22 cellular contexts compared by ENCODE assay signal in the genomic region with DNA sequence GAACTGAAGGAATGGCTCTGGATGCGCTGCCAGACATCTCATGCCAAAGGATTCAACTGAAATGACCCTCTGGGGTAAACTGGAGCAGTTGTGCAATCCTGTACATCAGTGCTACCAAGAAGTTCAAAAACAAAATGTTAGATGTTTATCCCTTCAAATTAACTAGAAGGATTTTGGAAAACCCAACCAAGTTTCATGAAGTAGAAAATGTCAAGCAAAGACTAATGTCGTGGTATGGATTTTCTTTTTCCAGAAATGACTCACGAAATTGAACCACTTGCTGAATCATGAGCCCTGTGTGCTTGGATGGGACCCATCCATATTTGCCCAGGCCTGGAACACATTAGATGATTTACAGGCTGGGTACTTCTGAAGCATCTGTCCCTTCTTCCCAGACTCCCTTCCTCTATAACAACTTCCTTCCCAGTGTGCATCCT.
DNase-seq lines count a peak whose midpoint lies in the region; ATAC-seq and TF ChIP-seq lines count a peak whose summit lies in the region.
"Had no signal": no experiment of that assay in that cellular context is flagged by ENCODE, and none has a peak within 500 bp of the region (broad histone marks: within the 10 kb centered on the region; RNA-seq: fewer than 3 reads in every experiment).

No MANE protein-coding gene starts in this region.

- H3K27ac Mint-ChIP-seq in activated naive CD4-positive, alpha-beta T cell treated with anti-CD3 and anti-CD28 coated beads for 36 hours, result no peak overlapping the region
- H3K27ac Mint-ChIP-seq: activated B cell treated with CpG ODN at 0.5 μM for 24 hours; CD4-positive, alpha-beta T cell; stimulated activated naive B cell treated with anti-CD40 and anti-IgM and Interleukin-4, amounts not matched to agents 10 μg/mL and 1 μg/mL and 100 μg/mL, for 72 hours had no signal

- peaks cover 0 to 5% of the 10 kb centered on the region in 2 experiments for H3K27me3 ChIP-seq in mesenchymal stem cell (ENCODE audit: control insufficient read depth in 1 of 2, insufficient read depth in 1 of 2, low read length in 2 of 2)
- H3K27me3 ChIP-seq: left lung, right lobe of liver, SJSA1 had no signal

- no peak for ATAC-seq in HG02610 (IDR thresholded peaks at IDR 0.05; ENCODE audit: unreplicated experiment)
- ATAC-seq: activated T-cell treated with anti-CD3 and anti-CD28 coated beads, Interleukin-2, amount 50 U/mL, for 4 hours; HCT116; left lung; right lobe of liver; stimulated activated naive B cell treated with anti-CD40 and anti-IgM and Interleukin-4, amounts not matched to agents 10 μg/mL and 1 μg/mL and 100 μg/mL, for 72 hours had no signal

- H3K9ac ChIP-seq in mesenchymal stem cell (ENCODE audit: low read length), result no peak overlapping the region
- H3K9ac ChIP-seq: KMS-11 had no signal

- H4K8ac ChIP-seq in mesenchymal stem cell (ENCODE audit: low read length), result no peak overlapping the region

- H3K14ac ChIP-seq in mesenchymal stem cell (ENCODE audit: low read length in 2 of 2), result no peak overlapping the region

- no peaks in the 10 kb centered on the region for H3K27me3 Mint-ChIP-seq in activated naive CD4-positive, alpha-beta T cell treated with anti-CD3 and anti-CD28 coated beads for 36 hours (ENCODE audit: low read depth)
- H3K27me3 Mint-ChIP-seq: activated B cell treated with CpG ODN at 0.5 μM for 24 hours; CD4-positive, alpha-beta T cell; stimulated activated naive B cell treated with anti-CD40 and anti-IgM and Interleukin-4, amounts not matched to agents 10 μg/mL and 1 μg/mL and 100 μg/mL, for 72 hours had no signal

- H3K79me1 ChIP-seq in mesenchymal stem cell (replicated peaks; ENCODE audit: low read length, poor library complexity, severe bottlenecking), result no peaks in the 10 kb centered on the region

- peak; percentile 85 for DNase-seq in AG09319 (ENCODE audit: extremely low read depth, low read depth)
- DNase-seq in GM04504 (ENCODE audit: low read depth), result peak; percentile 67
- DNase-seq in astrocyte of the hippocampus (ENCODE audit: low read depth, low spot score), result peak; percentile 24
- DNase-seq in mesenchymal stem cell, result peak; percentile 18
- no peak for DNase-seq in LoVo (ENCODE audit: low spot score)
- no peak for DNase-seq in NCI-H2171 (lab: John Stamatoyannopoulos, UW)
- no peak for DNase-seq in activated naive CD4-positive, alpha-beta T cell treated with anti-CD3 and anti-CD28 coated beads for 36 hours
- DNase-seq: activated B cell treated with CpG ODN at 0.5 μM for 24 hours; activated CD4-positive, alpha-beta T cell treated with anti-CD3 and anti-CD28 coated beads, Interleukin-2, amount 50 U/mL, for 1 hour; activated T-cell treated with anti-CD3 and anti-CD28 coated beads, Interleukin-2, amount 50 U/mL, for 4 hours; CD4-positive, alpha-beta T cell; effector CD8-positive, alpha-beta T cell; left lung; mesendoderm; NCI-H69; posterior cingulate gyrus; right lobe of liver; stimulated activated naive B cell treated with anti-CD40 and anti-IgM and Interleukin-4, amounts not matched to agents 10 μg/mL and 1 μg/mL and 100 μg/mL, for 72 hours had no signal

- no peaks in the 10 kb centered on the region for H3K9me3 ChIP-seq in mesenchymal stem cell (ENCODE audit: control insufficient read depth, low read length)
- H3K9me3 ChIP-seq: right lobe of liver had no signal

- H3K18ac ChIP-seq in mesenchymal stem cell (ENCODE audit: low read depth in 1 of 2, low read length in 2 of 2), result no peak overlapping the region

- H3K23ac ChIP-seq in mesenchymal stem cell (ENCODE audit: low read length in 2 of 2), result no peak overlapping the region

- CTCF ChIA-PET in activated naive CD4-positive, alpha-beta T cell treated with anti-CD3 and anti-CD28 coated beads for 36 hours (lab: Charles Lee), result no interaction called here

- H3K4me1 ChIP-seq in mesenchymal stem cell (ENCODE audit: control insufficient read depth, insufficient read depth, low read depth, low read length), result no peaks in the 10 kb centered on the region
- H3K4me1 ChIP-seq: left lung, right lobe of liver, SJSA1 had no signal

- H3K4ac ChIP-seq in mesenchymal stem cell (ENCODE audit: low read depth in 1 of 2, low read length in 2 of 2), result no peak overlapping the region

- H4K91ac ChIP-seq in mesenchymal stem cell (ENCODE audit: low read length), result no peak overlapping the region

- H3K9me3 Mint-ChIP-seq in activated naive CD4-positive, alpha-beta T cell treated with anti-CD3 and anti-CD28 coated beads for 36 hours, result no peaks in the 10 kb centered on the region
- H3K9me3 Mint-ChIP-seq: CD4-positive, alpha-beta T cell had no signal

- no peak for TF ChIP-seq CTCF in AG09319 (IDR thresholded peaks at IDR 0.05; ENCODE audit: low read depth, low read length)

- H3K4me3 ChIP-seq in mesenchymal stem cell (ENCODE audit: insufficient read depth in 1 of 2, low read depth in 1 of 2, low read length in 2 of 2), result no peak overlapping the region
- H3K4me3 ChIP-seq: left lung, right lobe of liver, SJSA1 had no signal

- H2AK5ac ChIP-seq in mesenchymal stem cell (ENCODE audit: low read length, severe bottlenecking), result no peak overlapping the region

- no peak overlapping the region for H3K27ac ChIP-seq in mesenchymal stem cell (ENCODE audit: low read length, poor library complexity, severe bottlenecking)
- H3K27ac ChIP-seq: KMS-11, left lung, right lobe of liver, SJSA1 had no signal

- H2BK120ac ChIP-seq in mesenchymal stem cell (ENCODE audit: low read depth, low read length), result no peak overlapping the region

- no peaks in the 10 kb centered on the region for H3K36me3 ChIP-seq in mesenchymal stem cell (ENCODE audit: control insufficient read depth in 1 of 2, insufficient read depth in 2 of 2, low read depth in 1 of 2, low read length in 2 of 2)
- H3K36me3 ChIP-seq: left lung, right lobe of liver, SJSA1 had no signal

- H2BK15ac ChIP-seq in mesenchymal stem cell (ENCODE audit: low read depth, poor library complexity, severe bottlenecking), result no peak overlapping the region

- no peak overlapping the region for H2BK12ac ChIP-seq in mesenchymal stem cell (ENCODE audit: low read length in 2 of 2)

- no peak overlapping the region for H2BK5ac ChIP-seq in mesenchymal stem cell (ENCODE audit: low read depth, low read length, poor library complexity, severe bottlenecking)

- H3K4me2 ChIP-seq in mesenchymal stem cell (ENCODE audit: low read length, poor library complexity, severe bottlenecking), result no peak overlapping the region
- H3K4me2 ChIP-seq: KMS-11 had no signal

- H3K4me1 Mint-ChIP-seq in activated naive CD4-positive, alpha-beta T cell treated with anti-CD3 and anti-CD28 coated beads for 36 hours (ENCODE audit: low read depth), result no peaks in the 10 kb centered on the region
- H3K4me1 Mint-ChIP-seq: activated B cell treated with CpG ODN at 0.5 μM for 24 hours; stimulated activated naive B cell treated with anti-CD40 and anti-IgM and Interleukin-4, amounts not matched to agents 10 μg/mL and 1 μg/mL and 100 μg/mL, for 72 hours had no signal

- WGBS in mesenchymal stem cell, result 74% methylated on average over 3 of the region's 3 CpGs

- no peak overlapping the region for H2AFZ ChIP-seq in mesenchymal stem cell (ENCODE audit: low read depth, low read length)

- no peaks in the 10 kb centered on the region for H3K36me3 Mint-ChIP-seq in activated naive CD4-positive, alpha-beta T cell treated with anti-CD3 and anti-CD28 coated beads for 36 hours (ENCODE audit: low read depth)

- no peak overlapping the region for H3K4me3 Mint-ChIP-seq in activated naive CD4-positive, alpha-beta T cell treated with anti-CD3 and anti-CD28 coated beads for 36 hours
- H3K4me3 Mint-ChIP-seq: activated B cell treated with CpG ODN at 0.5 μM for 24 hours; activated T-cell treated with anti-CD3 and anti-CD28 coated beads, Interleukin-2, amount 50 U/mL, for 4 hours; CD4-positive, alpha-beta T cell; stimulated activated naive B cell treated with anti-CD40 and anti-IgM and Interleukin-4, amounts not matched to agents 10 μg/mL and 1 μg/mL and 100 μg/mL, for 72 hours had no signal

- intact Hi-C loops in activated naive CD4-positive, alpha-beta T cell treated with anti-CD3 and anti-CD28 coated beads for 36 hours (cut with micrococcal nuclease), result no loop called here

Comparison
In these comparisons a context has a peak if more than half of its experiments do, and no peak if none do; other contexts are left out.
1. DNase-seq: peak in AG09319 (single experiment), GM04504 (single experiment), astrocyte of the hippocampus (single experiment) and mesenchymal stem cell (single experiment); none in LoVo (single experiment), NCI-H2171 (single experiment) and activated naive CD4-positive, alpha-beta T cell treated with anti-CD3 and anti-CD28 coated beads for 36 hours (single experiment).